1 cellular context compared by ENCODE assay signal in the genomic region with DNA sequence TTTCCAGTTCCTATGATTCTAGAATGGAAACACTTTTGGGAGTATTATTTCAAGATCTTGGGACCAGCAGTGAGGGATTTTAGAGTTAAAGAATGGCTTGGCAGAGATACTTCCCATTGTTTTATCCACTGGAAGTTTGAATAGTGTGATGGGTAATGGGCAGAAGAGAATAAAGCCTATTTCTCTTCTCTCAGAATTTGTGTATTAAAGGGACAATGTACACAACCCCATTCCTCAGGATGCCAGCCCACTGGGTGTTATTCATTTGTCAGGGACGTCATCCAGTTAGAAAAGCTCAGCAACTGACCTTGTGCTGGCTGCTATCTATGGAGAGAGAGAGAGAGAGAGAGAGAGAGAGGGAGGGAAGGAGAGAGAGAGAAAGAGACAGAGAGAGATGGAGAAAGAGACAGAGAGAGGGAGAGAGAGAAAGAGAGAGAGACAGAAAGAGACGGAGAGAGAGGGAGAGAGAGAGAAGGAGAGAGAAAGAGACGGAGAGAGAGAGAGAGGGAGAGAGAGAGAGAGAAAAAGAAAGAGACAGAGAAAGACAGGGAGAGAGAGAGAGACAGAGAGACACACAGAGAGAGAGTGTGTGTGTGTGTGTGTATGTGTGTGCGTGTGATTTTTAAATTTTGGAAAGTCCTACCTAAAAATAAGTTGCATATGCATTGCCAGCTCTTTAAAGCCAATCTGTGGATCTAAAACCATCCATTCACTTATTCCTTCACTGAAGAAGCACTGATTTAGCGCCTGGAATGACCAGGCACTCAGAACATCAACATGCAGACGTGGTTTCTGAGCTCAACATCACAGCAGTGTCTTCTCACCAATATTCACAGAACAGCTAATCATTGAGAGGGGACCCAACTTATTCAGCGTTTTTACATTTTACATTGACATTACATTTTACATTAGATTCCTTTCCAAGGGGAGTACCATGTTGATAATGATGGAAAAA.
TF ChIP-seq lines count a peak whose summit lies in the region.

No MANE protein-coding gene starts in this region.

TF ChIP-seq in GM23338, 12 proteins besides CTCF, POLR2A, EP300 and RAD21 (continued from another document):
- TF ChIP-seq, protein P1, sequence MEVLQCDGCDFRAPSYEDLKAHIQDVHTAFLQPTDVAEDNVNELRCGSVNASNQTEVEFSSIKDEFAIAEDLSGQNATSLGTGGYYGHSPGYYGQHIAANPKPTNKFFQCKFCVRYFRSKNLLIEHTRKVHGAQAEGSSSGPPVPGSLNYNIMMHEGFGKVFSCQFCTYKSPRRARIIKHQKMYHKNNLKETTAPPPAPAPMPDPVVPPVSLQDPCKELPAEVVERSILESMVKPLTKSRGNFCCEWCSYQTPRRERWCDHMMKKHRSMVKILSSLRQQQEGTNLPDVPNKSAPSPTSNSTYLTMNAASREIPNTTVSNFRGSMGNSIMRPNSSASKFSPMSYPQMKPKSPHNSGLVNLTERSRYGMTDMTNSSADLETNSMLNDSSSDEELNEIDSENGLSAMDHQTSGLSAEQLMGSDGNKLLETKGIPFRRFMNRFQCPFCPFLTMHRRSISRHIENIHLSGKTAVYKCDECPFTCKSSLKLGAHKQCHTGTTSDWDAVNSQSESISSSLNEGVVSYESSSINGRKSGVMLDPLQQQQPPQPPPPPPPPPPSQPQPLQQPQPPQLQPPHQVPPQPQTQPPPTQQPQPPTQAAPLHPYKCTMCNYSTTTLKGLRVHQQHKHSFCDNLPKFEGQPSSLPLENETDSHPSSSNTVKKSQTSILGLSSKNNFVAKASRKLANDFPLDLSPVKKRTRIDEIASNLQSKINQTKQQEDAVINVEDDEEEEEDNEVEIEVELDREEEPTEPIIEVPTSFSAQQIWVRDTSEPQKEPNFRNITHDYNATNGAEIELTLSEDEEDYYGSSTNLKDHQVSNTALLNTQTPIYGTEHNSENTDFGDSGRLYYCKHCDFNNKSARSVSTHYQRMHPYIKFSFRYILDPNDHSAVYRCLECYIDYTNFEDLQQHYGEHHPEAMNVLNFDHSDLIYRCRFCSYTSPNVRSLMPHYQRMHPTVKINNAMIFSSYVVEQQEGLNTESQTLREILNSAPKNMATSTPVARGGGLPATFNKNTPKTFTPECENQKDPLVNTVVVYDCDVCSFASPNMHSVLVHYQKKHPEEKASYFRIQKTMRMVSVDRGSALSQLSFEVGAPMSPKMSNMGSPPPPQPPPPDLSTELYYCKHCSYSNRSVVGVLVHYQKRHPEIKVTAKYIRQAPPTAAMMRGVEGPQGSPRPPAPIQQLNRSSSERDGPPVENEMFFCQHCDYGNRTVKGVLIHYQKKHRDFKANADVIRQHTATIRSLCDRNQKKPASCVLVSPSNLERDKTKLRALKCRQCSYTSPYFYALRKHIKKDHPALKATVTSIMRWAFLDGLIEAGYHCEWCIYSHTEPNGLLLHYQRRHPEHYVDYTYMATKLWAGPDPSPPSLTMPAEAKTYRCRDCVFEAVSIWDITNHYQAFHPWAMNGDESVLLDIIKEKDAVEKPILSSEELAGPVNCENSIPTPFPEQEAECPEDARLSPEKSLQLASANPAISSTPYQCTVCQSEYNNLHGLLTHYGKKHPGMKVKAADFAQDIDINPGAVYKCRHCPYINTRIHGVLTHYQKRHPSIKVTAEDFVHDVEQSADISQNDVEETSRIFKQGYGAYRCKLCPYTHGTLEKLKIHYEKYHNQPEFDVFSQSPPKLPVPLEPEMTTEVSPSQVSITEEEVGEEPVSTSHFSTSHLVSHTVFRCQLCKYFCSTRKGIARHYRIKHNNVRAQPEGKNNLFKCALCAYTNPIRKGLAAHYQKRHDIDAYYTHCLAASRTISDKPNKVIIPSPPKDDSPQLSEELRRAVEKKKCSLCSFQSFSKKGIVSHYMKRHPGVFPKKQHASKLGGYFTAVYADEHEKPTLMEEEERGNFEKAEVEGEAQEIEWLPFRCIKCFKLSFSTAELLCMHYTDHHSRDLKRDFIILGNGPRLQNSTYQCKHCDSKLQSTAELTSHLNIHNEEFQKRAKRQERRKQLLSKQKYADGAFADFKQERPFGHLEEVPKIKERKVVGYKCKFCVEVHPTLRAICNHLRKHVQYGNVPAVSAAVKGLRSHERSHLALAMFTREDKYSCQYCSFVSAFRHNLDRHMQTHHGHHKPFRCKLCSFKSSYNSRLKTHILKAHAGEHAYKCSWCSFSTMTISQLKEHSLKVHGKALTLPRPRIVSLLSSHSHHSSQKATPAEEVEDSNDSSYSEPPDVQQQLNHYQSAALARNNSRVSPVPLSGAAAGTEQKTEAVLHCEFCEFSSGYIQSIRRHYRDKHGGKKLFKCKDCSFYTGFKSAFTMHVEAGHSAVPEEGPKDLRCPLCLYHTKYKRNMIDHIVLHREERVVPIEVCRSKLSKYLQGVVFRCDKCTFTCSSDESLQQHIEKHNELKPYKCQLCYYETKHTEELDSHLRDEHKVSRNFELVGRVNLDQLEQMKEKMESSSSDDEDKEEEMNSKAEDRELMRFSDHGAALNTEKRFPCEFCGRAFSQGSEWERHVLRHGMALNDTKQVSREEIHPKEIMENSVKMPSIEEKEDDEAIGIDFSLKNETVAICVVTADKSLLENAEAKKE (CRISPR knock-in tag; IDR thresholded peaks at IDR 0.05), result no peak
- TF ChIP-seq EZH2 (IDR thresholded peaks at IDR 0.05; ENCODE audit: low read depth, unreplicated experiment) (no peak), ZNF331 (CRISPR knock-in tag; IDR thresholded peaks at IDR 0.05; ENCODE audit: low read depth) (no peak), CREB1 (CRISPR knock-in tag; IDR thresholded peaks at IDR 0.05; ENCODE audit: low read depth) (no peak), NANOG (IDR thresholded peaks at IDR 0.05; ENCODE audit: borderline replicate concordance) (no peak), JUNB (IDR thresholded peaks at IDR 0.05; ENCODE audit: unreplicated experiment) (no peak), EZH2phosphoT487 (IDR thresholded peaks at IDR 0.05; ENCODE audit: unreplicated experiment) (no peak)
